7 cellular contexts compared by ENCODE assay signal in genomic region chr7:48298779-48299178, GRCh38.
A peak's percentile ranks its signal among the peaks of the same experiment; 100 is the strongest.
DNase-seq lines count a peak whose midpoint lies in the region; ATAC-seq, FAIRE-seq and TF ChIP-seq lines count a peak whose summit lies in the region.

No MANE protein-coding gene starts in this region.

- no peaks in the 10 kb centered on the region for H3K36me3 ChIP-seq in naive thymus-derived CD4-positive, alpha-beta T cell (ENCODE audit: control insufficient read depth in 2 of 3, insufficient read depth in 3 of 3, low read length in 3 of 3)

- H3K9me3 ChIP-seq in naive thymus-derived CD4-positive, alpha-beta T cell (ENCODE audit: control insufficient read depth in 2 of 3, low read length in 3 of 3), result no peaks in the 10 kb centered on the region

- H3K27ac ChIP-seq in naive thymus-derived CD4-positive, alpha-beta T cell (ENCODE audit: low read depth, low read length), result no peak overlapping the region

- H3K4me1 ChIP-seq in naive thymus-derived CD4-positive, alpha-beta T cell (ENCODE audit: control insufficient read depth in 2 of 2, insufficient read depth in 2 of 2, low read length in 2 of 2), result no peaks in the 10 kb centered on the region

- no peaks in the 10 kb centered on the region for H3K27me3 ChIP-seq in naive thymus-derived CD4-positive, alpha-beta T cell (ENCODE audit: control insufficient read depth in 2 of 2, insufficient read depth in 2 of 2, low read length in 2 of 2)

- CTCF ChIA-PET in naive thymus-derived CD4-positive, alpha-beta T cell (lab: Charles Lee), result no interaction called here

- POLR2A ChIA-PET in naive thymus-derived CD4-positive, alpha-beta T cell (lab: Charles Lee), result no interaction called here

- DNase-seq in RKO (ENCODE audit: low spot score), result peak; percentile 86
- no peak for DNase-seq in naive thymus-derived CD4-positive, alpha-beta T cell
- DNase-seq in D721Med (ENCODE audit: insufficient read length, low spot score), result no peak
- no peak for DNase-seq in NCI-H82 (lab: John Stamatoyannopoulos, UW)

- peaks cover 0 to 7% (median 0%) of the 10 kb centered on the region in 7 donors for H3K4me1 Mint-ChIP-seq in naive thymus-derived CD4-positive, alpha-beta T cell

- H3K27ac Mint-ChIP-seq in naive thymus-derived CD4-positive, alpha-beta T cell, result no peak overlapping the region

- TF ChIP-seq CTCF in D721Med (IDR thresholded peaks at IDR 0.05; ENCODE audit: insufficient read depth, missing control alignments), result no peak

- peaks cover under 1 to 11% (median 5%) of the 10 kb centered on the region in 5 donors for H3K27me3 Mint-ChIP-seq in naive thymus-derived CD4-positive, alpha-beta T cell

- no peaks in the 10 kb centered on the region for H3K9me3 Mint-ChIP-seq in naive thymus-derived CD4-positive, alpha-beta T cell

- FAIRE-seq in D721Med (lab: Jason Lieb, UNC), result no peak

- intact Hi-C loops in naive thymus-derived CD4-positive, alpha-beta T cell (cut with micrococcal nuclease), result loop anchor here in 1 of 2 donors (2.0 kb wide), 2 partner anchors 870 to 1554 kb away; no protein-coding TSS in a partner anchor

- H3K4me3 ChIP-seq in naive thymus-derived CD4-positive, alpha-beta T cell (ENCODE audit: low read length), result no peak overlapping the region

- ATAC-seq in GM18867 (IDR thresholded peaks at IDR 0.05; ENCODE audit: unreplicated experiment) (peak; percentile 64), HG02623 (IDR thresholded peaks at IDR 0.05; ENCODE audit: unreplicated experiment) (peak; percentile 58), HG03457 (IDR thresholded peaks at IDR 0.05; ENCODE audit: unreplicated experiment) (no peak)
- ATAC-seq in naive thymus-derived CD4-positive, alpha-beta T cell, result peak; percentile 22

- H3K4me3 Mint-ChIP-seq in naive thymus-derived CD4-positive, alpha-beta T cell, result no peak overlapping the region

- no peaks in the 10 kb centered on the region for H3K36me3 Mint-ChIP-seq in naive thymus-derived CD4-positive, alpha-beta T cell
